26 cellular contexts compared by ENCODE assay signal in the genomic region with DNA sequence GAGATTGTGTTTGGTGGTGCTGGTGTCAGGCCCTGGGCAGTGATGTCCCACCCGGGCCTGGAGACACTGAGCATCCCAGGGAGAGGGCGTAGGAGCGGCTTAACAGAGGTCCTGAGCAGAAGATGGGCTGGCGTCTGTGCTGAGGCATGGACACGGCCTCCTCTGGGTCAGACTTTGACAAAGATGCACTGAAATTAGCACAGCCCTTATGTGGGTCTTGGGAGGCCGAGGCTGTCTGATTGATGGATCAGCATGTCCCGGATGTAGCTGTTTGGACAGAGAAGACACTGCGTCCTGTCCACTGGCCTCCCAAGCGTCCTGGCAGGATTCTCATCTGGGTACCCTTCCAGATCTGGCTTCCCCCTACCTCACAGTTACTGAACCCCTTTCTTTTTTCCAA.
"Had no signal": no experiment of that assay in that cellular context is flagged by ENCODE, and none has a peak within 500 bp of the region (broad histone marks: within the 10 kb centered on the region; RNA-seq: fewer than 3 reads in every experiment).

No MANE protein-coding gene starts in this region.

- ATAC-seq: heart right ventricle; left lung; mucosa of descending colon; naive thymus-derived CD4-positive, alpha-beta T cell; natural killer cell treated with Interleukin-12 subunit alpha and Interleukin-12 subunit beta and Interleukin-15 and Interleukin-18, amount 100 ng/mL, for 72 hours; pancreas; right cardiac atrium; sciatic nerve had no signal

- H3K4me1 ChIP-seq: heart right ventricle, left lung, pancreas, prostate gland, suprapubic skin, tibial artery had no signal

- H3K4me1 Mint-ChIP-seq: memory B cell; neural crest cell; stimulated activated effector memory CD8-positive, alpha-beta T cell treated with anti-CD3 and anti-CD28 coated beads, Interleukin-12 subunit alpha, Interleukin-12 subunit beta, amount 100 ng/mL, for 72 hours had no signal

- H3K36me3 ChIP-seq: heart right ventricle, left lung, pancreas, prostate gland, suprapubic skin, thoracic aorta, tibial artery had no signal

- DNase-seq: heart right ventricle; left colon; left lung; midbrain; mucosa of descending colon; naive thymus-derived CD4-positive, alpha-beta T cell; nucleus accumbens; pancreas; retina; right cardiac atrium; stimulated activated CD4-positive, alpha-beta T cell treated with anti-CD3 and anti-CD28 coated beads, Interleukin-4, amount 100 ng/mL, for 24 hours; stimulated activated naive CD4-positive, alpha-beta T cell; tibial artery had no signal

- H3K27ac Mint-ChIP-seq: memory B cell; naive thymus-derived CD4-positive, alpha-beta T cell; natural killer cell treated with Interleukin-12 subunit alpha and Interleukin-12 subunit beta and Interleukin-15 and Interleukin-18, amount 100 ng/mL, for 72 hours; stimulated activated effector memory CD8-positive, alpha-beta T cell treated with anti-CD3 and anti-CD28 coated beads, Interleukin-12 subunit alpha, Interleukin-12 subunit beta, amount 100 ng/mL, for 72 hours; stimulated activated naive CD8-positive, alpha-beta T cell treated with anti-CD3 and anti-CD28 coated beads, Interleukin-15, Interleukin-2, amounts not matched to agents 100 ng/mL and 50 ng/mL, for 24 hours; type B pancreatic cell had no signal

- H3K4me3 Mint-ChIP-seq: memory B cell; naive thymus-derived CD4-positive, alpha-beta T cell; natural killer cell treated with Interleukin-12 subunit alpha and Interleukin-12 subunit beta and Interleukin-15 and Interleukin-18, amount 100 ng/mL, for 72 hours; neural crest cell; stimulated activated effector memory CD8-positive, alpha-beta T cell treated with anti-CD3 and anti-CD28 coated beads, Interleukin-12 subunit alpha, Interleukin-12 subunit beta, amount 100 ng/mL, for 72 hours; stimulated activated naive CD8-positive, alpha-beta T cell treated with anti-CD3 and anti-CD28 coated beads, Interleukin-15, Interleukin-2, amounts not matched to agents 100 ng/mL and 50 ng/mL, for 24 hours; type B pancreatic cell had no signal

- H3K27me3 Mint-ChIP-seq: memory B cell; naive thymus-derived CD4-positive, alpha-beta T cell; natural killer cell treated with Interleukin-12 subunit alpha and Interleukin-12 subunit beta and Interleukin-15 and Interleukin-18, amount 100 ng/mL, for 72 hours; stimulated activated naive CD8-positive, alpha-beta T cell treated with anti-CD3 and anti-CD28 coated beads, Interleukin-15, Interleukin-2, amounts not matched to agents 100 ng/mL and 50 ng/mL, for 24 hours; type B pancreatic cell had no signal

- H3K27ac ChIP-seq: heart right ventricle, hepatocyte, left lung, pancreas, prostate gland, skin epidermis, suprapubic skin, thoracic aorta, tibial artery had no signal

- H3K36me3 Mint-ChIP-seq: memory B cell; naive thymus-derived CD4-positive, alpha-beta T cell; natural killer cell treated with Interleukin-12 subunit alpha and Interleukin-12 subunit beta and Interleukin-15 and Interleukin-18, amount 100 ng/mL, for 72 hours; stimulated activated effector memory CD8-positive, alpha-beta T cell treated with anti-CD3 and anti-CD28 coated beads, Interleukin-12 subunit alpha, Interleukin-12 subunit beta, amount 100 ng/mL, for 72 hours; type B pancreatic cell had no signal

- H3K4me3 ChIP-seq: heart right ventricle, hepatocyte, left lung, lung, mucosa of descending colon, pancreas, prostate gland, skin epidermis, suprapubic skin, thoracic aorta, tibial artery had no signal

- H3K27me3 ChIP-seq: hepatocyte, left lung, pancreas, suprapubic skin, tibial artery had no signal

- H3K9me3 Mint-ChIP-seq: stimulated activated effector memory CD8-positive, alpha-beta T cell treated with anti-CD3 and anti-CD28 coated beads, Interleukin-12 subunit alpha, Interleukin-12 subunit beta, amount 100 ng/mL, for 72 hours; stimulated activated naive CD8-positive, alpha-beta T cell treated with anti-CD3 and anti-CD28 coated beads, Interleukin-15, Interleukin-2, amounts not matched to agents 100 ng/mL and 50 ng/mL, for 24 hours had no signal

- H3K9me3 ChIP-seq: heart right ventricle, left lung, mucosa of descending colon, pancreas, prostate gland, suprapubic skin, thoracic aorta, tibial artery had no signal
